In genomic region chr10:73887038-73888015, GRCh38 we compare ENCODE assay signal across 9 cellular contexts. TPM values are rescaled to one million over a fixed set of nuclear protein-coding genes. Genes with fewer than 3 reads are reported as not detected.
DNase-seq lines count a peak whose midpoint lies in the region; ATAC-seq and TF ChIP-seq lines count a peak whose summit lies in the region.
"Had no signal": no experiment of that assay in that cellular context is flagged by ENCODE, and none has a peak within 500 bp of the region (broad histone marks: within the 10 kb centered on the region; RNA-seq: fewer than 3 reads in every experiment).

No MANE protein-coding gene starts in this region.

- H3K27ac Mint-ChIP-seq in stimulated activated memory B cell treated with anti-CD40 and anti-IgM and Interleukin-4, amounts not matched to agents 10 μg/mL and 1 μg/mL and 100 μg/mL, for 72 hours: peak overlapping the region; percentile 54

- no peaks in the 10 kb centered on the region for H3K36me3 ChIP-seq in ascending aorta

- H3K27ac ChIP-seq in ascending aorta: peak overlapping the region; percentile 86 to 91

- no peaks in the 10 kb centered on the region for H3K27me3 ChIP-seq in ascending aorta

- peak in 2 of 3 experiments; percentile 5 for TF ChIP-seq CTCF in ascending aorta (IDR thresholded peaks at IDR 0.05)

- DNase-seq in NCI-H748 (lab: John Stamatoyannopoulos, UW; ENCODE audit: unreplicated experiment): peak; percentile 6
- DNase-seq in NCI-H748 treated with DMSO at 0.1 percent for 48 hours (lab: John Stamatoyannopoulos, UW): no peak
- peak; percentile 57 to 94 for DNase-seq in ascending aorta (ENCODE audit: low spot score in 2 of 2)
- peak in 42 of 51 donors; percentile 21 to 86 (median 68) for DNase-seq in hypothalamus (lab: John Stamatoyannopoulos, UW)
- DNase-seq: activated B cell treated with CpG ODN at 0.5 μM for 24 hours had no signal

- H3K4me1 ChIP-seq in ascending aorta: peaks cover 19 to 38% of the 10 kb centered on the region in 2 donors

- H3K36me3 Mint-ChIP-seq in stimulated activated memory B cell treated with anti-CD40 and anti-IgM and Interleukin-4, amounts not matched to agents 10 μg/mL and 1 μg/mL and 100 μg/mL, for 72 hours: no peaks in the 10 kb centered on the region

- H3K27me3 Mint-ChIP-seq in stimulated activated memory B cell treated with anti-CD40 and anti-IgM and Interleukin-4, amounts not matched to agents 10 μg/mL and 1 μg/mL and 100 μg/mL, for 72 hours: no peaks in the 10 kb centered on the region
- H3K27me3 Mint-ChIP-seq: activated B cell treated with CpG ODN at 0.5 μM for 24 hours had no signal

- H3K4me1 Mint-ChIP-seq in stimulated activated memory B cell treated with anti-CD40 and anti-IgM and Interleukin-4, amounts not matched to agents 10 μg/mL and 1 μg/mL and 100 μg/mL, for 72 hours: peaks cover 41% of the 10 kb centered on the region

- no peak overlapping the region for H3K4me3 Mint-ChIP-seq in stimulated activated memory B cell treated with anti-CD40 and anti-IgM and Interleukin-4, amounts not matched to agents 10 μg/mL and 1 μg/mL and 100 μg/mL, for 72 hours
- H3K4me3 Mint-ChIP-seq: activated B cell treated with CpG ODN at 0.5 μM for 24 hours had no signal

- H3K9me3 Mint-ChIP-seq in stimulated activated memory B cell treated with anti-CD40 and anti-IgM and Interleukin-4, amounts not matched to agents 10 μg/mL and 1 μg/mL and 100 μg/mL, for 72 hours: no peaks in the 10 kb centered on the region
- H3K9me3 Mint-ChIP-seq: activated B cell treated with CpG ODN at 0.5 μM for 24 hours had no signal

- intact Hi-C loops in ascending aorta (cut with DNase I): loop anchor here (1.0 to 5.0 kb wide), 7 partner anchors 22 to 350 kb away; partner anchors contain the start of genes ADK, AP3M1 and VCL

- ATAC-seq in stimulated activated memory B cell treated with anti-CD40 and anti-IgM and Interleukin-4, amounts not matched to agents 10 μg/mL and 1 μg/mL and 100 μg/mL, for 72 hours: no peak
- ATAC-seq in GM19324 (IDR thresholded peaks at IDR 0.05; ENCODE audit: low FRiP score, unreplicated experiment) (no peak), HG02938 (IDR thresholded peaks at IDR 0.05; ENCODE audit: unreplicated experiment) (no peak), GM21619 (IDR thresholded peaks at IDR 0.05; ENCODE audit: unreplicated experiment) (no peak)

- H3K4me3 ChIP-seq in ascending aorta: peak overlapping the region in 1 of 2 donors; percentile 22

- no peaks in the 10 kb centered on the region for H3K9me3 ChIP-seq in ascending aorta

RNA-seq across cellular contexts. Expression of gene CAMK2G, which starts 13.0 kb away (rescaled TPM):
- 60.3 TPM for total RNA-seq in ascending aorta

RNA-seq across cellular contexts. Expression of gene PLAU, which starts 23.6 kb away (rescaled TPM):
- 1.5 TPM for total RNA-seq in ascending aorta
- total RNA-seq: activated B cell treated with CpG ODN at 0.5 μM for 24 hours had no signal
